Comparison of ENCODE assay signal across 9 cellular contexts in the genomic region with DNA sequence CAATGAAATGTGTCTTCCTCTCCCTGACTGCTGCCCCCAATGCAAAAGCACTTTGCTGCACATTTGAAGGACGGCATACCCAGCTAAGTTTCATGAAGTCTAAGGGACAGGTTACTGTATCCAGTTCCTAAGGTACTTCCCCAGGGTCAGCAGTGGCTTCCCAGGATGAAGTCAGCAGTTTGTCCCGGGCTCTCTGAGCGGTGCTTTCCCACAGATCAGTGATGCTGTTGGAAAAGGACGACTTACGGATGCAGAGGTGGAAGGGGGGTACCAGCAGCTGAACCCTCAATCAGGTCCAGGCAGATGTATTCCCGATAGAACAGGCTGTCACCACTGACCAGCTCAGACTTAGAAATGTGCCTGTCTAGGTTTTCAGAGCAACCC.
DNase-seq lines count a peak whose midpoint lies in the region; ATAC-seq, FAIRE-seq and TF ChIP-seq lines count a peak whose summit lies in the region.
"Had no signal": no experiment of that assay in that cellular context is flagged by ENCODE, and none has a peak within 500 bp of the region (broad histone marks: within the 10 kb centered on the region; RNA-seq: fewer than 3 reads in every experiment).

No MANE protein-coding gene starts in this region.

- H3F3A ChIP-seq in smooth muscle cell (ENCODE audit: low read depth): no peaks in the 10 kb centered on the region

- DNase-seq in HAP-1 (ENCODE audit: low spot score in 2 of 2) (no peak), brain microvascular endothelial cell (peak; percentile 67), kidney (no peak), smooth muscle cell (lab: John Stamatoyannopoulos, UW; ENCODE audit: unreplicated experiment) (no peak), NCI-H526 treated with DMSO at 0.1 percent for 48 hours (lab: John Stamatoyannopoulos, UW) (no peak), SIG-M5 treated with dmso at 0.1 percent for 504 hours (lab: John Stamatoyannopoulos, UW; ENCODE audit: unreplicated experiment) (no peak)
- DNase-seq: OCI-M1 had no signal

- 54% methylated on average over 6 of the region's 6 CpGs for WGBS in smooth muscle cell (ENCODE audit: low lambda C conversion rate)

- no peak overlapping the region for H2AFZ ChIP-seq in smooth muscle cell (ENCODE audit: low read depth)

- TF ChIP-seq CTCF in brain microvascular endothelial cell (IDR thresholded peaks at IDR 0.05; ENCODE audit: low read depth, low read length, missing control alignments) (no peak), kidney (IDR thresholded peaks at IDR 0.05; ENCODE audit: borderline replicate concordance, extremely low read depth, insufficient read depth) (no peak), smooth muscle cell (IDR thresholded peaks at IDR 0.05; ENCODE audit: borderline replicate concordance, insufficient read depth, poor library complexity, severe bottlenecking) (no peak)

- no peak for ATAC-seq in HG03457 (IDR thresholded peaks at IDR 0.05; ENCODE audit: unreplicated experiment)
- ATAC-seq in HG03280 (IDR thresholded peaks at IDR 0.05; ENCODE audit: unreplicated experiment): no peak

- H3K79me2 ChIP-seq in smooth muscle cell (ENCODE audit: low read depth): no peaks in the 10 kb centered on the region

- no peaks in the 10 kb centered on the region for H3K36me3 ChIP-seq in HAP-1 (replicated peaks)
- H3K36me3 ChIP-seq in brain microvascular endothelial cell (replicated peaks): no peaks in the 10 kb centered on the region
- no peaks in the 10 kb centered on the region for H3K36me3 ChIP-seq in kidney (ENCODE audit: control insufficient read depth in 1 of 2, insufficient read depth in 2 of 2, low read length in 2 of 2)
- H3K36me3 ChIP-seq in smooth muscle cell (ENCODE audit: low read depth): no peaks in the 10 kb centered on the region

- intact Hi-C loops in kidney (cut with DNase I): no loop called here

- in situ Hi-C loops in HAP-1 (cut with MboI; ENCODE audit: low sequenced_read_pairs) (no loop called here), brain microvascular endothelial cell (cut with HindIII; ENCODE audit: low pct_ligation_motif_present, low sequenced_read_pairs) (no loop called here)

- H3K4me1 ChIP-seq in HAP-1: no peaks in the 10 kb centered on the region
- no peaks in the 10 kb centered on the region for H3K4me1 ChIP-seq in kidney (ENCODE audit: control insufficient read depth in 1 of 2, insufficient read depth in 1 of 2, low read depth in 1 of 2, low read length in 2 of 2)
- H3K4me1 ChIP-seq in smooth muscle cell (ENCODE audit: low read depth): peaks cover 6% of the 10 kb centered on the region

- H4K20me1 ChIP-seq in smooth muscle cell (ENCODE audit: low read depth): peaks cover 4% of the 10 kb centered on the region

- peak overlapping the region; percentile 86 for H3K4me2 ChIP-seq in smooth muscle cell

- H3K9ac ChIP-seq in kidney (ENCODE audit: low read length in 2 of 2) (peak overlapping the region in 1 of 2 donors; percentile 29), smooth muscle cell (ENCODE audit: low read depth) (no peak overlapping the region)

- H3K27me3 ChIP-seq in HAP-1 (ENCODE audit: low read depth): no peaks in the 10 kb centered on the region
- no peaks in the 10 kb centered on the region for H3K27me3 ChIP-seq in brain microvascular endothelial cell (replicated peaks)
- peaks cover 75% of the 10 kb centered on the region for H3K27me3 ChIP-seq in smooth muscle cell (ENCODE audit: low read depth)

- peak overlapping the region; percentile 82 for H3K27ac ChIP-seq in brain microvascular endothelial cell
- peak overlapping the region in 1 of 2 donors; percentile 14 for H3K27ac ChIP-seq in kidney (ENCODE audit: low read depth in 2 of 2, low read length in 2 of 2)
- no peak overlapping the region for H3K27ac ChIP-seq in smooth muscle cell (ENCODE audit: low read depth)

- H3K4me3 ChIP-seq in HAP-1: peak overlapping the region; percentile 38
- peak overlapping the region; percentile 77 for H3K4me3 ChIP-seq in brain microvascular endothelial cell (ENCODE audit: low read depth, low read length)
- H3K4me3 ChIP-seq in kidney (ENCODE audit: low read length in 2 of 2): peak overlapping the region; percentile 51 to 59
- H3K4me3 ChIP-seq in smooth muscle cell: no peak overlapping the region

- no peaks in the 10 kb centered on the region; the same call in 1 of the 2 replicates for H3K9me3 ChIP-seq in HAP-1
- H3K9me3 ChIP-seq in kidney (ENCODE audit: control insufficient read depth in 1 of 2, low read length in 2 of 2): no peaks in the 10 kb centered on the region
- H3K9me3 ChIP-seq in smooth muscle cell (replicated peaks; ENCODE audit: low read depth): no peaks in the 10 kb centered on the region

- FAIRE-seq in kidney (lab: Jason Lieb, UNC): no peak
